ENCODE assay signal across 8 cellular contexts in genomic region chr7:140697447-140698143, GRCh38. TPM values are rescaled to one million over a fixed set of nuclear protein-coding genes. Genes with fewer than 3 reads are reported as not detected.
DNase-seq lines count a peak whose midpoint lies in the region; FAIRE-seq and TF ChIP-seq lines count a peak whose summit lies in the region.

No MANE protein-coding gene starts in this region.

- TF ChIP-seq CTCF in BJ (IDR thresholded peaks at IDR 0.05; ENCODE audit: insufficient read depth, low read depth, low read length) (no peak), NB4 (IDR thresholded peaks at IDR 0.05; ENCODE audit: low read depth, low read length) (no peak), H1 (IDR thresholded peaks at IDR 0.05; ENCODE audit: control extremely low read depth in 1 of 3, insufficient read depth in 1 of 3, low read depth in 1 of 3, low read length in 3 of 3) (no peak), neural cell (IDR thresholded peaks at IDR 0.05; ENCODE audit: poor library complexity, severe bottlenecking) (peak; percentile 1)

- H4K8ac ChIP-seq in H1 (ENCODE audit: extremely low read depth, insufficient read depth, low read length): peak overlapping the region; percentile 97

- H3K9me2 ChIP-seq in neural cell (ENCODE audit: insufficient read depth, low read length): no peaks in the 10 kb centered on the region

- peaks cover 0 to 38% of the 10 kb centered on the region in 2 experiments; a peak in 2 of 4 replicates for H3K79me2 ChIP-seq in H1 (ENCODE audit: control insufficient read depth in 1 of 2, insufficient read depth in 2 of 2, low read length in 2 of 2)
- peaks cover 22% of the 10 kb centered on the region for H3K79me2 ChIP-seq in neural cell (replicated peaks; ENCODE audit: insufficient read depth, low read length)

- no peak overlapping the region for H3K23ac ChIP-seq in H1 (ENCODE audit: insufficient read length)

- H3K18ac ChIP-seq in H1 (ENCODE audit: extremely low read depth, low read length): no peak overlapping the region

- TF ChIP-seq POLR2A in NB4 (IDR thresholded peaks at IDR 0.05; ENCODE audit: extremely low read depth, insufficient read length) (no peak), H1 (IDR thresholded peaks at IDR 0.05; ENCODE audit: control extremely low read depth in 1 of 2, low read depth in 2 of 2, low read length in 2 of 2) (no peak)

- DNase-seq in BJ (ENCODE audit: low read depth) (no peak), NB4 (ENCODE audit: low read depth) (no peak), H1 (ENCODE audit: low read depth in 1 of 2, low spot score in 2 of 2) (peak in 1 of 2 experiments; percentile 54), NCI-H82 (lab: John Stamatoyannopoulos, UW) (no peak), cerebellum (ENCODE audit: low spot score) (no peak), NOMO-1 treated with dmso at 0.1 percent for 144 hours (lab: John Stamatoyannopoulos, UW; ENCODE audit: unreplicated experiment) (no peak), activated gamma-delta T cell (lab: John Stamatoyannopoulos, UW) (no peak)

- H2BK15ac ChIP-seq in H1 (ENCODE audit: low read length): no peak overlapping the region

- peak overlapping the region; percentile 68 to 80 for H3K4me2 ChIP-seq in H1 (ENCODE audit: insufficient read depth in 1 of 2, low read depth in 2 of 2, low read length in 2 of 2)
- peak overlapping the region; percentile 2 for H3K4me2 ChIP-seq in neural cell (ENCODE audit: low read length)

- WGBS in H1 (ENCODE audit: extremely low coverage in 1 of 2, insufficient coverage in 1 of 2, insufficient read length in 1 of 2, insufficient replicate concordance in 2 of 2, low coverage in 1 of 2, low lambda C conversion rate in 2 of 2, missing lambda C conversion rate in 1 of 2), 2 experiments: 43% methylated on average over 19 of the region's 24 CpGs; no CpG with 5 or more reads in 1 of the 2 experiments

- CTCF ChIA-PET in BJ (lab: Yijun Ruan, JAX) (no interaction called here), H1 (lab: Charles Lee; ENCODE audit: partially characterized antibody) (interaction anchor here (1.0 to 1.3 kb wide), 5 partner anchors 10 to 314 kb away, joined by 3 to 4 read pairs (median 3); no protein-coding TSS in a partner anchor)

- no peak overlapping the region for H2BK12ac ChIP-seq in H1 (ENCODE audit: low read depth, low read length)

- peaks cover 0 to 6% (median 2%) of the 10 kb centered on the region in 4 experiments; a peak in 3 of 7 replicates for H3K4me1 ChIP-seq in H1 (replicated peaks in 1 of 4; ENCODE audit: control insufficient read depth in 3 of 4, insufficient read depth in 4 of 4, low read length in 3 of 4)

- no peak overlapping the region for H3K56ac ChIP-seq in H1 (replicated peaks; ENCODE audit: insufficient read length, low read depth, low read length)

- H2BK5ac ChIP-seq in H1 (ENCODE audit: low read depth, low read length): no peak overlapping the region; the same call in 1 of the 2 replicates

- POLR2A ChIA-PET in BJ (lab: Charles Lee) (no interaction called here), H1 (lab: Charles Lee; ENCODE audit: partially characterized antibody) (interaction anchor here (1.2 to 2.0 kb wide), 2 partner anchors 24 to 225 kb away, joined by 3 to 6 read pairs; no protein-coding TSS in a partner anchor)

- H3F3A ChIP-seq in neural cell (ENCODE audit: insufficient read depth, low read length, poor library complexity, severe bottlenecking): no peaks in the 10 kb centered on the region

- H2AK5ac ChIP-seq in H1 (ENCODE audit: low read depth, low read length): no peak overlapping the region

- TF ChIP-seq RAD21 in H1 (IDR thresholded peaks at IDR 0.05 in 1 of 2, conservative IDR thresholded peaks at IDR 0.05 in 1 of 2; ENCODE audit: low read depth in 2 of 2, low read length in 2 of 2) (no peak), neural cell (conservative IDR thresholded peaks at IDR 0.05) (no peak)

- H4K91ac ChIP-seq in H1 (replicated peaks; ENCODE audit: insufficient read length, low read length): no peak overlapping the region

- H3K9me3 ChIP-seq in H1 (ENCODE audit: insufficient read depth in 2 of 2, low read depth in 1 of 2, low read length in 1 of 2): no peaks in the 10 kb centered on the region
- no peaks in the 10 kb centered on the region for H3K9me3 ChIP-seq in neural cell (ENCODE audit: low read length)

- H3K27ac ChIP-seq in H1 (ENCODE audit: low read depth, low read length): no peak overlapping the region
- peak overlapping the region; percentile 92 for H3K27ac ChIP-seq in neural cell (ENCODE audit: low read length)

- H3K4me3 ChIP-seq in BJ (ENCODE audit: low read depth, low read length) (peak overlapping the region; percentile 95), NB4 (ENCODE audit: low read depth, low read length) (peak overlapping the region; percentile 95), H1 (ENCODE audit: extremely low read depth in 1 of 4, insufficient read depth in 2 of 4, low read depth in 3 of 4, low read length in 4 of 4) (peak overlapping the region; percentile 65 to 92 (median 88)), neural cell (ENCODE audit: low read length) (peak overlapping the region; percentile 89)

- H4K5ac ChIP-seq in H1 (ENCODE audit: insufficient read length, low read depth, low read length): no peak overlapping the region

- H2AFZ ChIP-seq in H1 (ENCODE audit: low read length): no peak overlapping the region
- H2AFZ ChIP-seq in neural cell (ENCODE audit: low read depth, low read length): peak overlapping the region; percentile 58

- FAIRE-seq in H1 (lab: Jason Lieb, UNC): no peak

- H3K36me3 ChIP-seq in BJ (ENCODE audit: control insufficient read depth, insufficient read depth, low read length) (peaks cover 4% of the 10 kb centered on the region), H1 (ENCODE audit: control insufficient read depth in 2 of 4, insufficient read depth in 4 of 4, low read length in 3 of 4) (no peaks in the 10 kb centered on the region), neural cell (ENCODE audit: insufficient read depth, low read length) (no peaks in the 10 kb centered on the region)

- H2BK120ac ChIP-seq in H1 (replicated peaks; ENCODE audit: low read depth, low read length): no peak overlapping the region

- no peak overlapping the region for H2BK20ac ChIP-seq in H1 (ENCODE audit: low read length)

- H3K79me1 ChIP-seq in H1 (ENCODE audit: low read depth, low read length): peaks cover 3% of the 10 kb centered on the region; the same call in 1 of the 2 replicates

- H3K4ac ChIP-seq in H1 (replicated peaks; ENCODE audit: insufficient read length, low read depth, low read length): no peak overlapping the region

- H3K27me3 ChIP-seq in BJ (ENCODE audit: control insufficient read depth, insufficient read depth, low read length): no peaks in the 10 kb centered on the region
- H3K27me3 ChIP-seq in H1 (replicated peaks in 1 of 4; ENCODE audit: control insufficient read depth in 3 of 4, extremely low read depth in 1 of 4, insufficient read depth in 3 of 4, low read length in 3 of 4): no peaks in the 10 kb centered on the region
- H3K27me3 ChIP-seq in neural cell (ENCODE audit: insufficient read depth, low read depth, low read length): no peaks in the 10 kb centered on the region

- H3K14ac ChIP-seq in H1 (ENCODE audit: insufficient read length): no peak overlapping the region

- H4K20me1 ChIP-seq in H1 (replicated peaks in 1 of 2; ENCODE audit: control insufficient read depth in 1 of 2, insufficient read depth in 2 of 2, low read length in 2 of 2) (no peaks in the 10 kb centered on the region), neural cell (ENCODE audit: insufficient read depth) (no peaks in the 10 kb centered on the region)

- H3K23me2 ChIP-seq in H1 (ENCODE audit: low read depth, low read length): peaks cover 2% of the 10 kb centered on the region; the same call in 1 of the 2 replicates

- TF ChIP-seq EP300 in H1 (IDR thresholded peaks at IDR 0.05; ENCODE audit: borderline replicate concordance in 1 of 2, low read depth in 2 of 2, low read length in 2 of 2): no peak
- TF ChIP-seq EP300 in neural cell (conservative IDR thresholded peaks at IDR 0.05; ENCODE audit: poor library complexity, severe bottlenecking): no peak

- H3K9ac ChIP-seq in H1 (replicated peaks in 1 of 4; ENCODE audit: extremely low read depth in 1 of 4, low read depth in 3 of 4, low read length in 3 of 4) (peak overlapping the region; percentile 45 to 89 (median 76); a peak in 6 of 7 replicates), neural cell (ENCODE audit: low read length) (peak overlapping the region; percentile 90)

RNA-seq across cellular contexts. Expression of gene NDUFB2, which starts 1.1 kb away (rescaled TPM):
- 289 and 294 TPM in 2 replicates for polyA plus RNA-seq in BJ (2011; rRNA removed)
- polyA minus RNA-seq in BJ (2011; rRNA and poly(A)+ RNA removed): 30.9 and 37.8 TPM in 2 replicates
- total RNA-seq in H1 (2021; fragmentation: NEBNext Ultra II Directional; extraction: Animal tissue kit (Norgen Biotek cat#: 25700)): 168 and 170 TPM in 2 replicates
- 881 and 997 TPM in 2 replicates for polyA plus RNA-seq in H1 (2011; rRNA removed)
- polyA plus RNA-seq in H1 (2011; cell fraction: cytosol; rRNA removed): 532 TPM
- 232 TPM for polyA plus RNA-seq in H1 (2011; cell fraction: nucleus; rRNA removed)
- 258 to 279 TPM (median 266 TPM) in 4 replicates for polyA plus RNA-seq in H1 (2012, experiment 1 of 2)
- polyA plus RNA-seq in H1 (2012, experiment 2 of 2): 637 TPM
- 290 TPM for polyA plus RNA-seq in H1 (2013, experiment 1 of 2)
- polyA plus RNA-seq in H1 (2013, experiment 2 of 2): 324 TPM
- polyA minus RNA-seq in H1 (2011; rRNA and poly(A)+ RNA removed): 45.0 and 47.6 TPM in 2 replicates
- polyA minus RNA-seq in H1 (2011; cell fraction: cytosol; rRNA and poly(A)+ RNA removed): 37.9 TPM
- polyA minus RNA-seq in H1 (2011; cell fraction: nucleus; rRNA and poly(A)+ RNA removed): 43.9 TPM
- polyA plus RNA-seq in neural cell: 704 and 745 TPM in 2 replicates
- polyA minus RNA-seq in neural cell: 75.0 and 126 TPM in 2 replicates
- 50.7 TPM for total RNA-seq in cerebellum

RNA-seq across cellular contexts. Expression of gene ADCK2, which starts 24.9 kb away (rescaled TPM):
- polyA plus RNA-seq in BJ (2011; rRNA removed) (13.7 and 15.4 TPM in 2 replicates), H1 (2011; rRNA removed) (6.9 and 9.8 TPM in 2 replicates), neural cell (18.3 and 20.2 TPM in 2 replicates)
- polyA minus RNA-seq in BJ (2011; rRNA and poly(A)+ RNA removed): 7.6 and 11.3 TPM in 2 replicates
- 10.3 and 11.7 TPM in 2 replicates for total RNA-seq in H1 (2021; fragmentation: NEBNext Ultra II Directional; extraction: Animal tissue kit (Norgen Biotek cat#: 25700))
- polyA plus RNA-seq in H1 (2011; cell fraction: cytosol; rRNA removed): 8.6 TPM
- polyA plus RNA-seq in H1 (2011; cell fraction: nucleus; rRNA removed): 9.1 TPM
- 7.5 to 12.1 TPM (median 10.2 TPM) in 4 replicates for polyA plus RNA-seq in H1 (2012, experiment 1 of 2)
- 14.6 TPM for polyA plus RNA-seq in H1 (2012, experiment 2 of 2)
- polyA plus RNA-seq in H1 (2013, experiment 1 of 2): 6.7 TPM
- polyA plus RNA-seq in H1 (2013, experiment 2 of 2): 6.8 TPM
- polyA minus RNA-seq in H1 (2011; rRNA and poly(A)+ RNA removed): 8.7 and 8.9 TPM in 2 replicates
- polyA minus RNA-seq in H1 (2011; cell fraction: cytosol; rRNA and poly(A)+ RNA removed): 4.6 TPM
- polyA minus RNA-seq in H1 (2011; cell fraction: nucleus; rRNA and poly(A)+ RNA removed): 4.7 TPM
- 23.5 and 29.9 TPM in 2 replicates for polyA minus RNA-seq in neural cell
- 15.0 TPM for total RNA-seq in cerebellum

RNA-seq across cellular contexts. Expression of gene DENND2A, which starts 57.0 kb away (rescaled TPM):
- polyA plus RNA-seq in BJ (2011; rRNA removed) (2.9 and 3.3 TPM in 2 replicates), H1 (2011; rRNA removed) (5.0 and 6.0 TPM in 2 replicates), neural cell (21.7 and 24.5 TPM in 2 replicates)
- 3.8 and 4.9 TPM in 2 replicates for polyA minus RNA-seq in BJ (2011; rRNA and poly(A)+ RNA removed)
- total RNA-seq in H1 (2021; fragmentation: NEBNext Ultra II Directional; extraction: Animal tissue kit (Norgen Biotek cat#: 25700)): 11.4 and 13.0 TPM in 2 replicates
- polyA plus RNA-seq in H1 (2011; cell fraction: cytosol; rRNA removed): 5.6 TPM
- 8.0 TPM for polyA plus RNA-seq in H1 (2011; cell fraction: nucleus; rRNA removed)
- polyA plus RNA-seq in H1 (2012, experiment 1 of 2): 7.1 to 8.8 TPM (median 8.0 TPM) in 4 replicates
- 5.8 TPM for polyA plus RNA-seq in H1 (2012, experiment 2 of 2)
- 6.1 TPM for polyA plus RNA-seq in H1 (2013, experiment 1 of 2)
- 6.6 TPM for polyA plus RNA-seq in H1 (2013, experiment 2 of 2)
- polyA minus RNA-seq in H1 (2011; rRNA and poly(A)+ RNA removed): 8.0 and 12.4 TPM in 2 replicates
- 4.6 TPM for polyA minus RNA-seq in H1 (2011; cell fraction: cytosol; rRNA and poly(A)+ RNA removed)
- 6.4 TPM for polyA minus RNA-seq in H1 (2011; cell fraction: nucleus; rRNA and poly(A)+ RNA removed)
- 40.3 and 42.4 TPM in 2 replicates for polyA minus RNA-seq in neural cell
- 31.7 TPM for total RNA-seq in cerebellum
